Comparison of ENCODE assay signal across 8 cellular contexts in the genomic region with DNA sequence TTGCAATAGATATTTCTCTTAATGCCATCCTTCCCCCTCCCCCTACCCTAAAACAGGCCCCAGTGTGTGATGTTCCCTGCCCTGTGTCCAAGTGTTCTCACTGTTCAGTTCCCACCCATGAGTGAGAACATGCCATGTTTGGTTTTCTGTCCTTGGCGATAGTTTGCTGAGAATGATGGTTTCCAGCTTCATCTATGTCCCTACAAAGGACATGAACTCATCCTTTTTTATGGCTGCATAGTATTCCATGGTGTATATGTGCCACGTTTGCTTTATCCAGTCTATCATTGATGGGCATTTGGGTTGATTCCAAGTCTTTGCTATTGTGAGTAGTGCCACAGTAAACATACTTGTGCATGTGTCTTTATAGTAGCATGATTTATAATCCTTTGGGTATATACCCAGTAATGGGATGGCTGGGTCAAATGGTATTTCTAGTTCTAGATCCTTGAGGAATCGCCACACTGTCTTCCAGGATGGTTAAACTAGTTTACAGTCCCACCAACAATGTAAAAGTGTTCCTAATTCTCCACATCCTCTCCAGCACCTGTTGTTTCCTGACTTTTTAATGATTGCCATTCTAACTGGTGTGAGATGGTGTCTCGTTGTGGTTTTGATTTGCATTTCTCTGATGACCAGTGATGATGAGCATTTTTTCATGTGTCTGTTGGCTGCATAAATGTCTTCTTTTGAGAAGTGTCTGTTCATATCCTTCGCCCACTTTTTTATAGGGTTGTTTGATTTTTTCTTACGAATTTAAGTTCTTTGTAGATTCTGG. TPM values are rescaled to one million over a fixed set of nuclear protein-coding genes. Genes with fewer than 3 reads are reported as not detected.
DNase-seq lines count a peak whose midpoint lies in the region; ATAC-seq, FAIRE-seq and TF ChIP-seq lines count a peak whose summit lies in the region.
"Not testable (repeated sequence)": the region's sequence is repeated elsewhere in the genome, so short reads cannot be mapped to it uniquely, and the experiment has no call there.

No MANE protein-coding gene starts in this region.

- H3K4me3 ChIP-seq in CD4-positive, alpha-beta memory T cell (ENCODE audit: low read length in 2 of 2); K562; left ventricle myocardium inferior; neutrophil (ENCODE audit: low read depth in 1 of 2, low read length in 1 of 2): not testable (repeated sequence)

- H3K27me3 ChIP-seq in CD4-positive, alpha-beta memory T cell (ENCODE audit: insufficient read depth, low read length); K562 (ENCODE audit: control insufficient read depth in 2 of 2, insufficient read depth in 2 of 2, low read length in 2 of 2); left ventricle myocardium inferior (ENCODE audit: low read depth); neutrophil: not testable (repeated sequence)

- peaks cover 54 to 90% (median 71%) of the 10 kb centered on the region in 4 donors for H3K4me1 Mint-ChIP-seq in CD4-positive, alpha-beta memory T cell
- peaks cover 52% of the 10 kb centered on the region for H3K4me1 Mint-ChIP-seq in T-helper 17 cell
- peaks cover 75% of the 10 kb centered on the region for H3K4me1 Mint-ChIP-seq in activated naive CD4-positive, alpha-beta T cell treated with anti-CD3 and anti-CD28 coated beads for 36 hours (ENCODE audit: low read depth)
- H3K4me1 Mint-ChIP-seq in activated naive CD8-positive, alpha-beta T cell treated with anti-CD3 and anti-CD28 coated beads, Interleukin-2, amount 50 U/mL, for 24 hours = peaks cover 73% of the 10 kb centered on the region
- peaks cover 65% of the 10 kb centered on the region for H3K4me1 Mint-ChIP-seq in stimulated activated effector memory CD8-positive, alpha-beta T cell treated with anti-CD3 and anti-CD28 coated beads, Interleukin-12 subunit alpha, Interleukin-12 subunit beta, amount 100 ng/mL, for 72 hours

- not testable (repeated sequence) for TF ChIP-seq POLR2A in K562 (conservative IDR thresholded peaks at IDR 0.05)

- peak overlapping the region in 4 of 8 donors; percentile 32 to 56 (median 46) for H3K4me3 Mint-ChIP-seq in CD4-positive, alpha-beta memory T cell
- peak overlapping the region; percentile 19 for H3K4me3 Mint-ChIP-seq in T-helper 17 cell
- H3K4me3 Mint-ChIP-seq in activated naive CD4-positive, alpha-beta T cell treated with anti-CD3 and anti-CD28 coated beads for 36 hours; activated naive CD8-positive, alpha-beta T cell treated with anti-CD3 and anti-CD28 coated beads, Interleukin-2, amount 50 U/mL, for 24 hours; stimulated activated effector memory CD8-positive, alpha-beta T cell treated with anti-CD3 and anti-CD28 coated beads, Interleukin-12 subunit alpha, Interleukin-12 subunit beta, amount 100 ng/mL, for 72 hours: not testable (repeated sequence)

- H3K27me3 Mint-ChIP-seq in CD4-positive, alpha-beta memory T cell; T-helper 17 cell; activated naive CD4-positive, alpha-beta T cell treated with anti-CD3 and anti-CD28 coated beads for 36 hours (ENCODE audit: low read depth); activated naive CD8-positive, alpha-beta T cell treated with anti-CD3 and anti-CD28 coated beads, Interleukin-2, amount 50 U/mL, for 24 hours: not testable (repeated sequence)

- not testable (repeated sequence) for ATAC-seq in T-helper 17 cell; activated naive CD8-positive, alpha-beta T cell treated with anti-CD3 and anti-CD28 coated beads, Interleukin-2, amount 50 U/mL, for 24 hours; K562; stimulated activated effector memory CD8-positive, alpha-beta T cell treated with anti-CD3 and anti-CD28 coated beads, Interleukin-12 subunit alpha, Interleukin-12 subunit beta, amount 100 ng/mL, for 72 hours

- FAIRE-seq in K562 (lab: Jason Lieb, UNC) = not testable (repeated sequence)

- H3K36me3 ChIP-seq in CD4-positive, alpha-beta memory T cell (ENCODE audit: insufficient read depth, low read length) = not testable (repeated sequence)
- H3K36me3 ChIP-seq in K562 (ENCODE audit: control insufficient read depth, insufficient read depth, low read length) (peaks cover 79% of the 10 kb centered on the region), left ventricle myocardium inferior (peaks cover 20% of the 10 kb centered on the region), neutrophil (peaks cover 12% of the 10 kb centered on the region)

- H3K9me1 ChIP-seq in K562 (ENCODE audit: control insufficient read depth, insufficient read depth, low read length) = not testable (repeated sequence)

- DNase-seq in CD4-positive, alpha-beta memory T cell; T-helper 17 cell; activated naive CD4-positive, alpha-beta T cell treated with anti-CD3 and anti-CD28 coated beads for 36 hours; activated naive CD8-positive, alpha-beta T cell treated with anti-CD3 and anti-CD28 coated beads, Interleukin-2, amount 50 U/mL, for 24 hours; K562 (ENCODE audit: extremely low read depth in 1 of 4, low spot score in 3 of 4); left ventricle myocardium inferior; stimulated activated effector memory CD8-positive, alpha-beta T cell treated with anti-CD3 and anti-CD28 coated beads, Interleukin-12 subunit alpha, Interleukin-12 subunit beta, amount 100 ng/mL, for 72 hours (ENCODE audit: low spot score in 2 of 2): not testable (repeated sequence)

- peak overlapping the region in 4 of 7 donors; percentile 27 to 73 (median 39) for H3K27ac Mint-ChIP-seq in CD4-positive, alpha-beta memory T cell
- peak overlapping the region; percentile 60 for H3K27ac Mint-ChIP-seq in T-helper 17 cell
- H3K27ac Mint-ChIP-seq in activated naive CD4-positive, alpha-beta T cell treated with anti-CD3 and anti-CD28 coated beads for 36 hours = peak overlapping the region; percentile 21
- peak overlapping the region; percentile 65 for H3K27ac Mint-ChIP-seq in activated naive CD8-positive, alpha-beta T cell treated with anti-CD3 and anti-CD28 coated beads, Interleukin-2, amount 50 U/mL, for 24 hours
- peak overlapping the region; percentile 20 for H3K27ac Mint-ChIP-seq in stimulated activated effector memory CD8-positive, alpha-beta T cell treated with anti-CD3 and anti-CD28 coated beads, Interleukin-12 subunit alpha, Interleukin-12 subunit beta, amount 100 ng/mL, for 72 hours

- TF ChIP-seq EP300 in K562 (IDR thresholded peaks at IDR 0.05; ENCODE audit: low read length) = not testable (repeated sequence)

- H3K79me2 ChIP-seq in K562 (ENCODE audit: control insufficient read depth, insufficient read depth, low read length) = peaks cover 100% of the 10 kb centered on the region

- not testable (repeated sequence) for H2AFZ ChIP-seq in K562 (ENCODE audit: low read depth, low read length)

- H3K27ac ChIP-seq in CD4-positive, alpha-beta memory T cell (ENCODE audit: low read depth, low read length); K562 (ENCODE audit: extremely low read depth, low read depth, low read length): not testable (repeated sequence)
- H3K27ac ChIP-seq in left ventricle myocardium inferior (replicated peaks) (peak overlapping the region; percentile 50), neutrophil (peak overlapping the region; percentile 63)

- in situ Hi-C loops in K562 (cut with MboI) = not testable (repeated sequence)

- H3K9ac ChIP-seq in K562 (ENCODE audit: insufficient read depth in 1 of 2, low read depth in 2 of 2, low read length in 2 of 2) = not testable (repeated sequence)

- not testable (repeated sequence) for BruUV-seq in K562 (replicated peaks; lab: Mats Ljungman, UMichigan)

- POLR2A ChIA-PET in CD4-positive, alpha-beta memory T cell (lab: Charles Lee; ENCODE audit: partially characterized antibody) = interaction anchor here (4.9 kb wide), 1 partner anchor 12 kb away, joined by 30 read pairs; a partner anchor contains a TSS
- POLR2A ChIA-PET in K562 (lab: Yijun Ruan, JAX) = interaction anchor here (0.6 to 2.8 kb wide), 4 partner anchors 8 to 34 kb away, joined by 3 to 11 read pairs (median 4); no protein-coding TSS in a partner anchor

- TF ChIP-seq CTCF in K562 (IDR thresholded peaks at IDR 0.05 in 2 of 3, conservative IDR thresholded peaks at IDR 0.05 in 1 of 3; ENCODE audit: insufficient read depth in 2 of 3, low read depth in 1 of 3, low read length in 3 of 3); left ventricle myocardium inferior (IDR thresholded peaks at IDR 0.05; ENCODE audit: borderline replicate concordance); neutrophil (IDR thresholded peaks at IDR 0.05): not testable (repeated sequence)

- intact Hi-C loops in CD4-positive, alpha-beta memory T cell (cut with micrococcal nuclease); activated naive CD4-positive, alpha-beta T cell treated with anti-CD3 and anti-CD28 coated beads for 36 hours (cut with micrococcal nuclease); K562 (cut with micrococcal nuclease); left ventricle myocardium inferior (cut with micrococcal nuclease): not testable (repeated sequence)

- CTCF ChIA-PET in CD4-positive, alpha-beta memory T cell (lab: Charles Lee; ENCODE audit: partially characterized antibody); activated naive CD4-positive, alpha-beta T cell treated with anti-CD3 and anti-CD28 coated beads for 36 hours (lab: Charles Lee); K562 (lab: Yijun Ruan, JAX; ENCODE audit: low intra/inter-chr PET ratio): not testable (repeated sequence)

- H4K20me1 ChIP-seq in K562 (replicated peaks; ENCODE audit: control insufficient read depth, insufficient read depth, low read length) = peaks cover 31% of the 10 kb centered on the region

- TF ChIP-seq RAD21 in K562 (CRISPR knock-in tag; conservative IDR thresholded peaks at IDR 0.05 in 1 of 2, IDR thresholded peaks at IDR 0.05 in 1 of 2) = not testable (repeated sequence)

- peaks cover 32 to 64% of the 10 kb centered on the region in 2 donors for H3K36me3 Mint-ChIP-seq in CD4-positive, alpha-beta memory T cell
- H3K36me3 Mint-ChIP-seq in T-helper 17 cell (ENCODE audit: low read depth) = not testable (repeated sequence)
- peaks cover 38% of the 10 kb centered on the region for H3K36me3 Mint-ChIP-seq in activated naive CD4-positive, alpha-beta T cell treated with anti-CD3 and anti-CD28 coated beads for 36 hours (ENCODE audit: low read depth)
- H3K36me3 Mint-ChIP-seq in activated naive CD8-positive, alpha-beta T cell treated with anti-CD3 and anti-CD28 coated beads, Interleukin-2, amount 50 U/mL, for 24 hours (ENCODE audit: low read depth) = peaks cover 70% of the 10 kb centered on the region
- peaks cover 96% of the 10 kb centered on the region for H3K36me3 Mint-ChIP-seq in stimulated activated effector memory CD8-positive, alpha-beta T cell treated with anti-CD3 and anti-CD28 coated beads, Interleukin-12 subunit alpha, Interleukin-12 subunit beta, amount 100 ng/mL, for 72 hours

- peaks cover 66% of the 10 kb centered on the region for H3K4me1 ChIP-seq in CD4-positive, alpha-beta memory T cell (ENCODE audit: insufficient read depth, low read length)
- H3K4me1 ChIP-seq in K562 (replicated peaks in 1 of 2; ENCODE audit: control insufficient read depth in 2 of 2, insufficient read depth in 2 of 2, low read length in 2 of 2) = not testable (repeated sequence)
- H3K4me1 ChIP-seq in left ventricle myocardium inferior (peaks cover 82% of the 10 kb centered on the region), neutrophil (ENCODE audit: control insufficient read depth in 1 of 2, insufficient read depth in 1 of 2, low read depth in 1 of 2, low read length in 1 of 2) (peaks cover 45 to 55% of the 10 kb centered on the region in 2 experiments)

- not testable (repeated sequence) for H3K4me2 ChIP-seq in K562 (ENCODE audit: insufficient read depth, low read length)

- H3K9me3 Mint-ChIP-seq in CD4-positive, alpha-beta memory T cell; stimulated activated effector memory CD8-positive, alpha-beta T cell treated with anti-CD3 and anti-CD28 coated beads, Interleukin-12 subunit alpha, Interleukin-12 subunit beta, amount 100 ng/mL, for 72 hours: not testable (repeated sequence)
- peaks cover 12% of the 10 kb centered on the region for H3K9me3 Mint-ChIP-seq in activated naive CD4-positive, alpha-beta T cell treated with anti-CD3 and anti-CD28 coated beads for 36 hours
- peaks cover 11% of the 10 kb centered on the region for H3K9me3 Mint-ChIP-seq in activated naive CD8-positive, alpha-beta T cell treated with anti-CD3 and anti-CD28 coated beads, Interleukin-2, amount 50 U/mL, for 24 hours

- not testable (repeated sequence) for H3K9me3 ChIP-seq in CD4-positive, alpha-beta memory T cell (ENCODE audit: control insufficient read depth in 1 of 2, low read length in 2 of 2); T-helper 17 cell (ENCODE audit: control insufficient read depth, low read length, poor library complexity, severe bottlenecking); K562 (replicated peaks; ENCODE audit: control insufficient read depth, insufficient read depth, low read depth, low read length); left ventricle myocardium inferior (replicated peaks); neutrophil

- 69% methylated on average over 6 of the region's 6 CpGs for WGBS in K562 (ENCODE audit: insufficient coverage, low coverage, missing lambda C conversion rate)

RNA-seq across cellular contexts. Expression of a gene that starts 12.7 kb away (rescaled TPM):
- 100 to 1,000 TPM; 113 to 115 TPM for total RNA-seq in CD4-positive, alpha-beta memory T cell
- 100 to 1,000 TPM; 162 to 196 TPM for polyA plus RNA-seq in CD4-positive, alpha-beta memory T cell
- 10 to 100 TPM; 62.0 to 69.4 TPM for total RNA-seq in T-helper 17 cell
- 10 to 100 TPM; 81.5 to 82.4 TPM for total RNA-seq in activated naive CD4-positive, alpha-beta T cell treated with anti-CD3 and anti-CD28 coated beads for 36 hours
- total RNA-seq in K562 (2011; cell fraction: chromatin; rRNA removed; ENCODE audit: low replicate concordance) = 54.6 and 159 TPM in 2 replicates
- 18.2 and 23.3 TPM in 2 replicates for total RNA-seq in K562 (2011; cell fraction: nucleolus; rRNA removed)
- total RNA-seq in K562 (2011; cell fraction: nucleoplasm; rRNA removed) = 32.9 and 50.8 TPM in 2 replicates
- 53.3 and 58.8 TPM in 2 replicates for total RNA-seq in K562 (2014; rRNA removed)
- 117 and 143 TPM in 2 replicates for total RNA-seq in K562 (2014; rRNA removed; fragmentation: Illumina TruSeq; extraction: Trizol)
- 118 and 130 TPM in 2 replicates for total RNA-seq in K562 (2015; rRNA removed; fragmentation: Illumina TruSeq; extraction: Trizol)
- total RNA-seq in K562 (2021) = 80.5 and 84.9 TPM in 2 replicates
- polyA plus RNA-seq in K562 (2011; rRNA removed) = 59.4 and 65.1 TPM in 2 replicates
- polyA plus RNA-seq in K562 (2011; cell fraction: cytosol; rRNA removed) = 8.2 and 21.8 TPM in 2 replicates
- polyA plus RNA-seq in K562 (2011; cell fraction: nucleus; rRNA removed) = 40.9 and 56.7 TPM in 2 replicates
- 59.4 and 78.8 TPM in 2 replicates for polyA plus RNA-seq in K562 (2012)
- 103 and 137 TPM in 2 replicates for polyA plus RNA-seq in K562 (2014; fragmentation: Illumina TruSeq; extraction: Trizol)
- 100 to 1,000 TPM in 1 of 2 experiments, 10 to 100 TPM in 1; 86.7 to 106 TPM for polyA plus RNA-seq in K562 (2014; fragmentation: Nextera tagmentation; extraction: Ambion mirVana)
- polyA plus RNA-seq in K562 (2014; rRNA removed) = 50.7 and 58.2 TPM in 2 replicates
- 67.6 and 108 TPM in 2 replicates for polyA minus RNA-seq in K562 (2011; rRNA and poly(A)+ RNA removed)
- 46.2 and 52.4 TPM in 2 replicates for polyA minus RNA-seq in K562 (2011; cell fraction: cytosol; rRNA and poly(A)+ RNA removed)
- polyA minus RNA-seq in K562 (2011; cell fraction: nucleus; rRNA and poly(A)+ RNA removed) = 32.7 and 58.6 TPM in 2 replicates
- 75.1 TPM for total RNA-seq in left ventricle myocardium inferior
